In the genomic region with DNA sequence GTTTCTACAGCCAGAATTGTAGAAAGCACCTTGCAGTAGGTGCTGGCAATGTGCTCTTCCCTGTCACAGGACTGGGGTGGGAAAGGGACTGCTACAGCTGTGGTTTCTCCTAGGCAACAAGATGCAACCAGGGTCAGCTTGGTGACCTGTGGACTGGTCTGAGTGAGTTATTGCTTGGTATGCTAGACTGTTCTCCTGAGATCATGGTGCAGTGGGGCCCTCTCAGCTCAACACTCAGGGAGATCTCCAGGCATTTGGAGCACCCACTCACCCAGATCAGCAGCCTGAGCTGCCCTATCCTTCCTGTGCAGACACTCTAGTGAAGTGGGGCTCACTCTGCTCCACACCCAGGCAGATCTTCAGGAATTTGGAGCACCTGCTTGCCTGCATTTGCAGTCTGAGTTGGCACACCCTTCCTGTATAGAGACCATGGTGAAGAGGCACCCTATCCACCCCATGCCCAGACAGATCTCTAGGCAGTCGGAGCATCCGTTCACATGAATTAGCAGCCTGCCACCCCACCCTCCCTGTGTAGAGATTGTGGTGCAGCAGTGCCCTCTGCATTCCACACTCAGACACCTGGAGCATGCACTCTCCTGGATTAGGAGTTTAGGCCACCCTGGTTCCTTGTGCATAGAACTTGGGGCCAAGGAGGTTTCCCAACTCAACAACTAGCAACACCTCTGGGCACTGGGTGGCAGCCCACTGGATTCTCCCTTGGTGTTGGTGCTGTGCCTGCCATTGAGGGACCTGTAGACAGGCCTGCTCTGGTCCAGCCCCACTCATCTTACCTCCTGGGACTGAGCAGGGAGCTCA, we compare ENCODE assay signal across 1 cellular context.
TF ChIP-seq lines count a peak whose summit lies in the region.

No MANE protein-coding gene starts in this region.

TF ChIP-seq in GM23338, 12 proteins besides CTCF, POLR2A, EP300 and RAD21:
- TF ChIP-seq NANOG (IDR thresholded peaks at IDR 0.05; ENCODE audit: borderline replicate concordance) (no peak), JUNB (IDR thresholded peaks at IDR 0.05; ENCODE audit: unreplicated experiment) (no peak), CREB1 (CRISPR knock-in tag; IDR thresholded peaks at IDR 0.05; ENCODE audit: low read depth) (no peak), EZH2 (IDR thresholded peaks at IDR 0.05; ENCODE audit: low read depth, unreplicated experiment) (no peak), POLR2AphosphoS5 (IDR thresholded peaks at IDR 0.05; ENCODE audit: low read depth) (no peak), EZH2phosphoT487 (IDR thresholded peaks at IDR 0.05; ENCODE audit: unreplicated experiment) (no peak), STAT1 (IDR thresholded peaks at IDR 0.05; ENCODE audit: unreplicated experiment) (no peak), ZNF114 (CRISPR knock-in tag; IDR thresholded peaks at IDR 0.05) (no peak)
- TF ChIP-seq, protein P1, sequence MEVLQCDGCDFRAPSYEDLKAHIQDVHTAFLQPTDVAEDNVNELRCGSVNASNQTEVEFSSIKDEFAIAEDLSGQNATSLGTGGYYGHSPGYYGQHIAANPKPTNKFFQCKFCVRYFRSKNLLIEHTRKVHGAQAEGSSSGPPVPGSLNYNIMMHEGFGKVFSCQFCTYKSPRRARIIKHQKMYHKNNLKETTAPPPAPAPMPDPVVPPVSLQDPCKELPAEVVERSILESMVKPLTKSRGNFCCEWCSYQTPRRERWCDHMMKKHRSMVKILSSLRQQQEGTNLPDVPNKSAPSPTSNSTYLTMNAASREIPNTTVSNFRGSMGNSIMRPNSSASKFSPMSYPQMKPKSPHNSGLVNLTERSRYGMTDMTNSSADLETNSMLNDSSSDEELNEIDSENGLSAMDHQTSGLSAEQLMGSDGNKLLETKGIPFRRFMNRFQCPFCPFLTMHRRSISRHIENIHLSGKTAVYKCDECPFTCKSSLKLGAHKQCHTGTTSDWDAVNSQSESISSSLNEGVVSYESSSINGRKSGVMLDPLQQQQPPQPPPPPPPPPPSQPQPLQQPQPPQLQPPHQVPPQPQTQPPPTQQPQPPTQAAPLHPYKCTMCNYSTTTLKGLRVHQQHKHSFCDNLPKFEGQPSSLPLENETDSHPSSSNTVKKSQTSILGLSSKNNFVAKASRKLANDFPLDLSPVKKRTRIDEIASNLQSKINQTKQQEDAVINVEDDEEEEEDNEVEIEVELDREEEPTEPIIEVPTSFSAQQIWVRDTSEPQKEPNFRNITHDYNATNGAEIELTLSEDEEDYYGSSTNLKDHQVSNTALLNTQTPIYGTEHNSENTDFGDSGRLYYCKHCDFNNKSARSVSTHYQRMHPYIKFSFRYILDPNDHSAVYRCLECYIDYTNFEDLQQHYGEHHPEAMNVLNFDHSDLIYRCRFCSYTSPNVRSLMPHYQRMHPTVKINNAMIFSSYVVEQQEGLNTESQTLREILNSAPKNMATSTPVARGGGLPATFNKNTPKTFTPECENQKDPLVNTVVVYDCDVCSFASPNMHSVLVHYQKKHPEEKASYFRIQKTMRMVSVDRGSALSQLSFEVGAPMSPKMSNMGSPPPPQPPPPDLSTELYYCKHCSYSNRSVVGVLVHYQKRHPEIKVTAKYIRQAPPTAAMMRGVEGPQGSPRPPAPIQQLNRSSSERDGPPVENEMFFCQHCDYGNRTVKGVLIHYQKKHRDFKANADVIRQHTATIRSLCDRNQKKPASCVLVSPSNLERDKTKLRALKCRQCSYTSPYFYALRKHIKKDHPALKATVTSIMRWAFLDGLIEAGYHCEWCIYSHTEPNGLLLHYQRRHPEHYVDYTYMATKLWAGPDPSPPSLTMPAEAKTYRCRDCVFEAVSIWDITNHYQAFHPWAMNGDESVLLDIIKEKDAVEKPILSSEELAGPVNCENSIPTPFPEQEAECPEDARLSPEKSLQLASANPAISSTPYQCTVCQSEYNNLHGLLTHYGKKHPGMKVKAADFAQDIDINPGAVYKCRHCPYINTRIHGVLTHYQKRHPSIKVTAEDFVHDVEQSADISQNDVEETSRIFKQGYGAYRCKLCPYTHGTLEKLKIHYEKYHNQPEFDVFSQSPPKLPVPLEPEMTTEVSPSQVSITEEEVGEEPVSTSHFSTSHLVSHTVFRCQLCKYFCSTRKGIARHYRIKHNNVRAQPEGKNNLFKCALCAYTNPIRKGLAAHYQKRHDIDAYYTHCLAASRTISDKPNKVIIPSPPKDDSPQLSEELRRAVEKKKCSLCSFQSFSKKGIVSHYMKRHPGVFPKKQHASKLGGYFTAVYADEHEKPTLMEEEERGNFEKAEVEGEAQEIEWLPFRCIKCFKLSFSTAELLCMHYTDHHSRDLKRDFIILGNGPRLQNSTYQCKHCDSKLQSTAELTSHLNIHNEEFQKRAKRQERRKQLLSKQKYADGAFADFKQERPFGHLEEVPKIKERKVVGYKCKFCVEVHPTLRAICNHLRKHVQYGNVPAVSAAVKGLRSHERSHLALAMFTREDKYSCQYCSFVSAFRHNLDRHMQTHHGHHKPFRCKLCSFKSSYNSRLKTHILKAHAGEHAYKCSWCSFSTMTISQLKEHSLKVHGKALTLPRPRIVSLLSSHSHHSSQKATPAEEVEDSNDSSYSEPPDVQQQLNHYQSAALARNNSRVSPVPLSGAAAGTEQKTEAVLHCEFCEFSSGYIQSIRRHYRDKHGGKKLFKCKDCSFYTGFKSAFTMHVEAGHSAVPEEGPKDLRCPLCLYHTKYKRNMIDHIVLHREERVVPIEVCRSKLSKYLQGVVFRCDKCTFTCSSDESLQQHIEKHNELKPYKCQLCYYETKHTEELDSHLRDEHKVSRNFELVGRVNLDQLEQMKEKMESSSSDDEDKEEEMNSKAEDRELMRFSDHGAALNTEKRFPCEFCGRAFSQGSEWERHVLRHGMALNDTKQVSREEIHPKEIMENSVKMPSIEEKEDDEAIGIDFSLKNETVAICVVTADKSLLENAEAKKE (CRISPR knock-in tag; IDR thresholded peaks at IDR 0.05), result no peak
- TF ChIP-seq, protein P2, sequence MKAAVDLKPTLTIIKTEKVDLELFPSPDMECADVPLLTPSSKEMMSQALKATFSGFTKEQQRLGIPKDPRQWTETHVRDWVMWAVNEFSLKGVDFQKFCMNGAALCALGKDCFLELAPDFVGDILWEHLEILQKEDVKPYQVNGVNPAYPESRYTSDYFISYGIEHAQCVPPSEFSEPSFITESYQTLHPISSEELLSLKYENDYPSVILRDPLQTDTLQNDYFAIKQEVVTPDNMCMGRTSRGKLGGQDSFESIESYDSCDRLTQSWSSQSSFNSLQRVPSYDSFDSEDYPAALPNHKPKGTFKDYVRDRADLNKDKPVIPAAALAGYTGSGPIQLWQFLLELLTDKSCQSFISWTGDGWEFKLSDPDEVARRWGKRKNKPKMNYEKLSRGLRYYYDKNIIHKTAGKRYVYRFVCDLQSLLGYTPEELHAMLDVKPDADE (IDR thresholded peaks at IDR 0.05), result no peak
- TF ChIP-seq, protein P3, sequence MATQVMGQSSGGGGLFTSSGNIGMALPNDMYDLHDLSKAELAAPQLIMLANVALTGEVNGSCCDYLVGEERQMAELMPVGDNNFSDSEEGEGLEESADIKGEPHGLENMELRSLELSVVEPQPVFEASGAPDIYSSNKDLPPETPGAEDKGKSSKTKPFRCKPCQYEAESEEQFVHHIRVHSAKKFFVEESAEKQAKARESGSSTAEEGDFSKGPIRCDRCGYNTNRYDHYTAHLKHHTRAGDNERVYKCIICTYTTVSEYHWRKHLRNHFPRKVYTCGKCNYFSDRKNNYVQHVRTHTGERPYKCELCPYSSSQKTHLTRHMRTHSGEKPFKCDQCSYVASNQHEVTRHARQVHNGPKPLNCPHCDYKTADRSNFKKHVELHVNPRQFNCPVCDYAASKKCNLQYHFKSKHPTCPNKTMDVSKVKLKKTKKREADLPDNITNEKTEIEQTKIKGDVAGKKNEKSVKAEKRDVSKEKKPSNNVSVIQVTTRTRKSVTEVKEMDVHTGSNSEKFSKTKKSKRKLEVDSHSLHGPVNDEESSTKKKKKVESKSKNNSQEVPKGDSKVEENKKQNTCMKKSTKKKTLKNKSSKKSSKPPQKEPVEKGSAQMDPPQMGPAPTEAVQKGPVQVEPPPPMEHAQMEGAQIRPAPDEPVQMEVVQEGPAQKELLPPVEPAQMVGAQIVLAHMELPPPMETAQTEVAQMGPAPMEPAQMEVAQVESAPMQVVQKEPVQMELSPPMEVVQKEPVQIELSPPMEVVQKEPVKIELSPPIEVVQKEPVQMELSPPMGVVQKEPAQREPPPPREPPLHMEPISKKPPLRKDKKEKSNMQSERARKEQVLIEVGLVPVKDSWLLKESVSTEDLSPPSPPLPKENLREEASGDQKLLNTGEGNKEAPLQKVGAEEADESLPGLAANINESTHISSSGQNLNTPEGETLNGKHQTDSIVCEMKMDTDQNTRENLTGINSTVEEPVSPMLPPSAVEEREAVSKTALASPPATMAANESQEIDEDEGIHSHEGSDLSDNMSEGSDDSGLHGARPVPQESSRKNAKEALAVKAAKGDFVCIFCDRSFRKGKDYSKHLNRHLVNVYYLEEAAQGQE (IDR thresholded peaks at IDR 0.05; ENCODE audit: unreplicated experiment), result no peak
